22 cellular contexts compared by ENCODE assay signal in genomic region chr14:32004300-32004699, GRCh38.
DNase-seq lines count a peak whose midpoint lies in the region; FAIRE-seq and TF ChIP-seq lines count a peak whose summit lies in the region.
"Had no signal": no experiment of that assay in that cellular context is flagged by ENCODE, and none has a peak within 500 bp of the region (broad histone marks: within the 10 kb centered on the region; RNA-seq: fewer than 3 reads in every experiment).

No MANE protein-coding gene starts in this region.

- no peak for FAIRE-seq in bronchial epithelial cell (lab: Jason Lieb, UNC)
- FAIRE-seq: G401.6, TTC549 had no signal

- no peak overlapping the region for H3K4me3 Mint-ChIP-seq in progenitor cell of endocrine pancreas (ENCODE audit: low read depth)
- no peak overlapping the region for H3K4me3 Mint-ChIP-seq in activated CD4-positive, alpha-beta memory T cell treated with anti-CD3 and anti-CD28 coated beads for 36 hours
- H3K4me3 Mint-ChIP-seq: endodermal cell, naive B cell had no signal

- H3K27me3 ChIP-seq in bronchial epithelial cell (ENCODE audit: control insufficient read depth, insufficient read depth, low read length) = no peaks in the 10 kb centered on the region
- H3K27me3 ChIP-seq: cardiac muscle cell, heart right ventricle had no signal

- peaks cover 6% of the 10 kb centered on the region for H3K9me3 Mint-ChIP-seq in progenitor cell of endocrine pancreas (ENCODE audit: low read depth)
- no peaks in the 10 kb centered on the region for H3K9me3 Mint-ChIP-seq in activated CD4-positive, alpha-beta memory T cell treated with anti-CD3 and anti-CD28 coated beads for 36 hours
- H3K9me3 Mint-ChIP-seq: endodermal cell, naive B cell had no signal

- no peaks in the 10 kb centered on the region for H3K27me3 Mint-ChIP-seq in progenitor cell of endocrine pancreas
- peaks cover 2% of the 10 kb centered on the region for H3K27me3 Mint-ChIP-seq in activated CD4-positive, alpha-beta memory T cell treated with anti-CD3 and anti-CD28 coated beads for 36 hours

- no peak overlapping the region for H3K27ac ChIP-seq in RWPE1
- H3K27ac ChIP-seq: C4-2B, cardiac muscle cell, heart right ventricle had no signal

- DNase-seq in Daoy (ENCODE audit: low read depth) (peak; percentile 68), M059J (ENCODE audit: low read depth) (peak; percentile 90), bronchial epithelial cell (ENCODE audit: low read depth) (peak; percentile 53), progenitor cell of endocrine pancreas (ENCODE audit: low spot score, unreplicated experiment) (no peak), RWPE1 (ENCODE audit: low spot score) (no peak), GM13977 (ENCODE audit: low spot score) (no peak), KBM-7 (no peak)
- no peak for DNase-seq in activated CD4-positive, alpha-beta memory T cell treated with anti-CD3 and anti-CD28 coated beads for 36 hours
- DNase-seq: activated CD8-positive, alpha-beta memory T cell treated with anti-CD3 and anti-CD28 coated beads for 24 hours; activated gamma-delta T cell; heart right ventricle; left ventricle myocardium superior; naive B cell; NCI-H2029; NCI-H774; retina; SHP77 had no signal

- H3K36me3 Mint-ChIP-seq in progenitor cell of endocrine pancreas (ENCODE audit: insufficient read depth) = no peaks in the 10 kb centered on the region
- no peaks in the 10 kb centered on the region for H3K36me3 Mint-ChIP-seq in activated CD4-positive, alpha-beta memory T cell treated with anti-CD3 and anti-CD28 coated beads for 36 hours
- H3K36me3 Mint-ChIP-seq: naive B cell had no signal

- intact Hi-C loops in activated CD4-positive, alpha-beta memory T cell treated with anti-CD3 and anti-CD28 coated beads for 36 hours (cut with micrococcal nuclease) = no loop called here

- in situ Hi-C loops in GM13977 (cut with MboI; ENCODE audit: low pct_unique_long_range_greater_than_20kb, low sequenced_read_pairs, unreplicated experiment) (no loop called here), KBM-7 (cut with MboI; ENCODE audit: low pct_unique_long_range_greater_than_20kb, low sequenced_read_pairs) (no loop called here)

- H3K4me1 Mint-ChIP-seq in progenitor cell of endocrine pancreas (ENCODE audit: low read depth) = peaks cover 26% of the 10 kb centered on the region
- peaks cover 2% of the 10 kb centered on the region for H3K4me1 Mint-ChIP-seq in activated CD4-positive, alpha-beta memory T cell treated with anti-CD3 and anti-CD28 coated beads for 36 hours (ENCODE audit: low read depth)

- no peaks in the 10 kb centered on the region for H3K36me3 ChIP-seq in bronchial epithelial cell (ENCODE audit: control insufficient read depth, insufficient read depth, low read length)
- H3K36me3 ChIP-seq: cardiac muscle cell, heart right ventricle had no signal

- H3K27ac Mint-ChIP-seq in progenitor cell of endocrine pancreas = peak overlapping the region; percentile 46
- no peak overlapping the region for H3K27ac Mint-ChIP-seq in activated CD4-positive, alpha-beta memory T cell treated with anti-CD3 and anti-CD28 coated beads for 36 hours
- H3K27ac Mint-ChIP-seq: endodermal cell had no signal

- TF ChIP-seq CTCF in bronchial epithelial cell (IDR thresholded peaks at IDR 0.05; ENCODE audit: insufficient read depth, low read length, severe bottlenecking) = no peak
- TF ChIP-seq CTCF in progenitor cell of endocrine pancreas (IDR thresholded peaks at IDR 0.05; ENCODE audit: unreplicated experiment) = no peak
- no peak for TF ChIP-seq CTCF in RWPE1 (conservative IDR thresholded peaks at IDR 0.05; ENCODE audit: low read depth)
- TF ChIP-seq CTCF in GM13977 (IDR thresholded peaks at IDR 0.05; ENCODE audit: extremely low read depth, insufficient read depth, missing control alignments) = no peak

- CTCF ChIA-PET in RWPE1 (lab: Yijun Ruan, JAX) = no interaction called here
- CTCF ChIA-PET in activated CD4-positive, alpha-beta memory T cell treated with anti-CD3 and anti-CD28 coated beads for 36 hours (lab: Charles Lee) = no interaction called here

- POLR2A ChIA-PET in RWPE1 (lab: Yijun Ruan, JAX; ENCODE audit: low non-redundant PET) = no interaction called here
- POLR2A ChIA-PET in activated CD4-positive, alpha-beta memory T cell treated with anti-CD3 and anti-CD28 coated beads for 36 hours (lab: Charles Lee) = no interaction called here

- H3K4me3 ChIP-seq in bronchial epithelial cell (ENCODE audit: low read depth, low read length) = no peak overlapping the region
- H3K4me3 ChIP-seq: cardiac muscle cell, heart right ventricle had no signal

Comparison
In these comparisons a context has a peak if more than half of its experiments do, and no peak if none do; other contexts are left out.
1. DNase-seq: peak in Daoy (single experiment), M059J (single experiment) and bronchial epithelial cell (single experiment); none in progenitor cell of endocrine pancreas (single experiment), RWPE1 (single experiment), activated CD4-positive, alpha-beta memory T cell treated with anti-CD3 and anti-CD28 coated beads for 36 hours (single experiment), GM13977 (single experiment) and KBM-7 (single experiment).